Comparison of ENCODE assay signal across 17 cellular contexts in the genomic region with DNA sequence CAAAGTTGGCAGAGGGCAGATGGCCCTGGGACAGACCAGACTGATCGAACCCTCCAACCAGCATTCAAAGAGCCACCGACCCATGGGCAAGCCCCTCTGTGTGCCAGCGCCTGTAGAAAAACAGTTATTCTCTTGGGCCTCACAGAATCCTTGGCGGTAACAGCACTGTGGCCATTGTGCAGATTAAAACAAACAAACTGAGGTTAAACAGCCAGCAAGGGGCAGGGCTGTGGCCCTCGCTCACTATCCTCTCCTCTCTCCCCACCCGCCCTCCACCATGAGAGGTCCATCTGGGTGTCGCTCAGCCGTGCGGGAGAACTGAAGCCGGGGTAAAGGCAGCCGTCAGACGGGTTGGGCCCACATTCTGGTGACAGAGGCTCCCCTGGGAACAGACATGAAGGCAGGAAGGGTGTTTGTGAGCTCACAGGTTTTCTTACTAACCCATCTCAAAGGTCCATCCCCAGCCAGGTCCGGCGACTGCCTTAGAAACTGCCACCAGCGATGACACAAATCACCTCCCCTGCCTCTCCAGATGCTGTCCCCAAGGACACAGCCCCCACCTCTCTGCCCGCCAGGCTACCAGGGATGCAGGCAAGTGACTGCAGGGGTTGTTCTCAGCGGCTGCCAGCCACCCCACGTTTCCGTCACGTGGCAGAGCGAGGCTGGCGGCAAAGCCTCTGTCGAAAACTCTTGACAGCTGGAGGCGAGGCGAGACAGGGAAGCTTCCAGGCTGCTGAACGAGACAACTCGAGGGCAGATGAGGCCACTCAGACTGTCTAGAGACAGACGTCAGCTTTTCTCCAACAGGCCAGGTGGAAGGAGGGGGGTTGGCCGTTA.
DNase-seq lines count a peak whose midpoint lies in the region; TF ChIP-seq lines count a peak whose summit lies in the region.
"Had no signal": no experiment of that assay in that cellular context is flagged by ENCODE, and none has a peak within 500 bp of the region (broad histone marks: within the 10 kb centered on the region; RNA-seq: fewer than 3 reads in every experiment).

No MANE protein-coding gene starts in this region.

- no peaks in the 10 kb centered on the region; the same call in 1 of the 2 replicates for H3K4me1 ChIP-seq in Caco-2
- H3K4me1 ChIP-seq: breast epithelium had no signal

- POLR2A ChIA-PET in Caco-2 (lab: Charles Lee): no interaction called here

- no TSS peak for BruUV-seq in Caco-2 (replicated peaks; lab: Mats Ljungman, UMichigan)

- intact Hi-C loops in Caco-2 (cut with micrococcal nuclease; ENCODE audit: unreplicated experiment): no loop called here

- DNase-seq in SKM-1 treated with dmso at 0.1 percent for 144 hours (lab: John Stamatoyannopoulos, UW; ENCODE audit: unreplicated experiment) (peak; percentile 14), SKM-1 (lab: John Stamatoyannopoulos, UW; ENCODE audit: unreplicated experiment) (no peak), WERI-Rb-1 (peak; percentile 97), left kidney (ENCODE audit: low read depth, low spot score) (peak; percentile 67), superior temporal gyrus (ENCODE audit: extremely low spot score) (peak; percentile 10), Caco-2 (no peak), germinal center (ENCODE audit: low spot score) (no peak), dedifferentiated amniotic fluid mesenchymal stem cell (ENCODE audit: extremely low spot score) (no peak)
- DNase-seq: activated CD4-positive, alpha-beta T cell treated with anti-CD3 and anti-CD28 coated beads, Interleukin-2, amount 50 U/mL, for 4 hours; activated effector memory CD4-positive, alpha-beta T cell treated with Interleukin-2 at 50 U/mL for 16 hours; DMS53; effector memory CD4-positive, alpha-beta T cell; occipital lobe; stimulated activated CD4-positive, alpha-beta T cell treated with anti-CD3 and anti-CD28 coated beads, Interleukin-15, amount 100 ng/mL, for 24 hours had no signal

- no peaks in the 10 kb centered on the region for H3K27me3 Mint-ChIP-seq in Caco-2 (ENCODE audit: insufficient read depth, unreplicated experiment)

- H3K4me1 Mint-ChIP-seq in Caco-2 (ENCODE audit: low read depth, unreplicated experiment): no peaks in the 10 kb centered on the region

- H3K9me3 ChIP-seq in WERI-Rb-1 (ENCODE audit: severe bottlenecking) (peaks cover 8% of the 10 kb centered on the region), Caco-2 (no peaks in the 10 kb centered on the region)
- H3K9me3 ChIP-seq: A549, breast epithelium had no signal

- no peaks in the 10 kb centered on the region for H3K9me3 Mint-ChIP-seq in Caco-2 (ENCODE audit: unreplicated experiment)
- H3K9me3 Mint-ChIP-seq: T-helper 2 cell treated with Interferon-gamma antibody and Interleukin-4, amounts not matched to agents 5 μg/mL and 100 μg/mL, for 36 hours had no signal

- H3K27me3 ChIP-seq in WERI-Rb-1 (ENCODE audit: insufficient read depth, low read depth, severe bottlenecking) (no peaks in the 10 kb centered on the region), Caco-2 (replicated peaks; ENCODE audit: control insufficient read depth, insufficient read depth, low read length) (no peaks in the 10 kb centered on the region)
- H3K27me3 ChIP-seq: breast epithelium had no signal

- H3K4me3 Mint-ChIP-seq in Caco-2 (ENCODE audit: unreplicated experiment): no peak overlapping the region
- H3K4me3 Mint-ChIP-seq: T-helper 2 cell treated with Interferon-gamma antibody and Interleukin-4, amounts not matched to agents 5 μg/mL and 100 μg/mL, for 36 hours had no signal

- H3K27ac Mint-ChIP-seq in Caco-2 (ENCODE audit: unreplicated experiment): no peak overlapping the region
- H3K27ac Mint-ChIP-seq: T-helper 2 cell treated with Interferon-gamma antibody and Interleukin-4, amounts not matched to agents 5 μg/mL and 100 μg/mL, for 36 hours had no signal

- TF ChIP-seq CTCF in WERI-Rb-1 (IDR thresholded peaks at IDR 0.05; ENCODE audit: low read depth, low read length) (no peak), Caco-2 (IDR thresholded peaks at IDR 0.05; ENCODE audit: insufficient read depth in 1 of 2, low read depth in 1 of 2, low read length in 1 of 2, severe bottlenecking in 1 of 2, unreplicated experiment in 1 of 2) (no peak)

- H3K36me3 ChIP-seq in WERI-Rb-1 (peaks cover 28% of the 10 kb centered on the region), Caco-2 (ENCODE audit: control insufficient read depth, insufficient read depth, low read length) (peaks cover 2% of the 10 kb centered on the region; the same call in 1 of the 2 replicates)
- H3K36me3 ChIP-seq: breast epithelium had no signal

- H3K27ac ChIP-seq in WERI-Rb-1: peak overlapping the region; percentile 94
- H3K27ac ChIP-seq: A549, breast epithelium had no signal

- H3K4me3 ChIP-seq in WERI-Rb-1 (ENCODE audit: low read depth, low read length) (no peak overlapping the region), Caco-2 (ENCODE audit: low read depth, low read length) (no peak overlapping the region)
- H3K4me3 ChIP-seq: A549, breast epithelium had no signal

- CTCF ChIA-PET in Caco-2 (lab: Charles Lee): interaction anchor here (0.6 kb wide), 1 partner anchor 211 kb away, joined by 3 read pairs; a partner anchor contains a TSS

- peaks cover 44% of the 10 kb centered on the region for H3K36me3 Mint-ChIP-seq in Caco-2 (ENCODE audit: insufficient read depth, unreplicated experiment)

Comparison
In these comparisons a context has a peak if more than half of its experiments do, and no peak if none do; other contexts are left out.
1. DNase-seq: peak in SKM-1 treated with dmso at 0.1 percent for 144 hours (single experiment), WERI-Rb-1 (single experiment), left kidney (single experiment) and superior temporal gyrus (single experiment); none in SKM-1 (single experiment), Caco-2 (0 of 2), germinal center (single experiment) and dedifferentiated amniotic fluid mesenchymal stem cell (single experiment).